ENCODE assay signal across 2 cellular contexts in genomic region chr14:21219561-21220111, GRCh38.
A peak's percentile ranks its signal among the peaks of the same experiment; 100 is the strongest.
TF ChIP-seq lines count a peak whose summit lies in the region.

No MANE protein-coding gene starts in this region.

TF ChIP-seq in HEK293T, 16 proteins besides CTCF, POLR2A, EP300 and RAD21 (continued from another document):
- TF ChIP-seq PKNOX1 (IDR thresholded peaks at IDR 0.05) = peak; percentile 39; the same call in 1 of the 2 replicates

TF ChIP-seq in K562, 482 proteins besides CTCF, POLR2A, EP300 and RAD21 (continued from another document):
- no peak for TF ChIP-seq ZNF318 (IDR thresholded peaks at IDR 0.05; ENCODE audit: borderline replicate concordance in 1 of 2, low read depth in 1 of 2)
- no peak for TF ChIP-seq RHOXF2B (CRISPR knock-in tag; conservative IDR thresholded peaks at IDR 0.05)
- TF ChIP-seq ZBTB33 (CRISPR knock-in tag; IDR thresholded peaks at IDR 0.05) = 0 out of 2 replicates have a peak, but pooled peaks have one; percentile 43
- no peak for TF ChIP-seq ERF (CRISPR knock-in tag; IDR thresholded peaks at IDR 0.05)
- TF ChIP-seq RCOR1 (IDR thresholded peaks at IDR 0.05; ENCODE audit: borderline replicate concordance in 1 of 2, low read depth in 2 of 2, low read length in 2 of 2) = no peak
- TF ChIP-seq NFE2L1 (tag; IDR thresholded peaks at IDR 0.05; ENCODE audit: borderline replicate concordance, low read depth) = no peak
- TF ChIP-seq SUPT5H (IDR thresholded peaks at IDR 0.05) = 0 out of 2 replicates have a peak, but pooled peaks have one; percentile 30
